ENCODE assay signal across 8 cellular contexts in the genomic region with DNA sequence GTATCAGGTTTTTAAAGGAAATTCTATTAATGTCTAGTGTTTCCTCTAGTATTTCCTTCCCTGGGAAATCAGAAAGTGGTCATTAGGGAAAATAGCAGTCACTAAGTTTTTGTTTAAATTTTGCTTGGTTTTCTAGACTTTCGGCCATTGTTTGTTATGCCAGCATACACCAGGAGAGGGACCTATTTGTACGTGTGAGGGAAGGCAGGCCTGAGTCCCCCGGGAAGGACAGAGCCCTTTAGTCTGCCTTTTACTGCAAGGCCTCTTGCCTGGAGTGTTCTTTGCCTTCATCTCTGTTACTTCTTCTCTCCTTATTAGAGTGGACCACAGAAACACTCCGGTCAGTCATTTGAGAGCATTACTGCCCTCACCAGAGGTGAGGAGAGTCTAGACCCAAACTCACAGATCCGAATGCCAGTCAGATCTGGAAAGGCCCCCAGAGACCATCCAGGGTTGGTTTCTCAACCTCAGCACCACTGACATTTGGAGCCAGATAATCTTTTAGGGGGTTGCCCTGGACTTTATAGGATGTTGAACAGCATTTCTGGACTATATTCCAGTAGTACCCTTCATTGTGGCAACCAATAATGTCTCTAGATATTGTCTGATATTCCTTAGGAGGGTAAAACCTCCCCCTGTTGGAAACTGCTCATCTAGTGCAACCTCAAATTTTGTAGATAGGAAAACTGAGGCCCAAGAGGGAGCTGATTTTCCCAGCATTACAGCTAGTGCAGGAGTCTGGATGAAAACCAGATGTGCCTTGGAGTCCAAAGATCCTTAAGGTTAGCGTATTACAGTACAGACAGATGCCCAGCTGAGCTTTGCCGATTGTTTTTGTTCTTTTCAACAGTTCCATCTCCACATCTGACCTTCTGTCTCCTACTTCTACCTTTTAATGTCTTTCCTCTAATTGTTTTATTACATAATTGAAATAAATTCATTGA.
DNase-seq lines count a peak whose midpoint lies in the region; ATAC-seq and TF ChIP-seq lines count a peak whose summit lies in the region.

No MANE protein-coding gene starts in this region.

- H3K27ac ChIP-seq in thyroid gland = peak overlapping the region; percentile 15 to 54 (median 44)

- no peak for ATAC-seq in HG02870 (IDR thresholded peaks at IDR 0.05; ENCODE audit: unreplicated experiment)
- ATAC-seq in GM19328 (IDR thresholded peaks at IDR 0.05; ENCODE audit: unreplicated experiment) = no peak

- no peaks in the 10 kb centered on the region for H3K27me3 Mint-ChIP-seq in activated naive CD8-positive, alpha-beta T cell

- peaks cover 12% of the 10 kb centered on the region for H3K4me1 Mint-ChIP-seq in activated naive CD8-positive, alpha-beta T cell (ENCODE audit: low read depth)

- peak overlapping the region; percentile 83 for H3K27ac Mint-ChIP-seq in activated naive CD8-positive, alpha-beta T cell

- no peaks in the 10 kb centered on the region for H3K9me3 ChIP-seq in thyroid gland

- no peaks in the 10 kb centered on the region for H3K27me3 ChIP-seq in thyroid gland

- no peak overlapping the region for H3K4me3 Mint-ChIP-seq in activated naive CD8-positive, alpha-beta T cell

- no peaks in the 10 kb centered on the region for H3K9me3 Mint-ChIP-seq in activated naive CD8-positive, alpha-beta T cell (ENCODE audit: low read depth)

- H3K36me3 Mint-ChIP-seq in activated naive CD8-positive, alpha-beta T cell = peaks cover 8% of the 10 kb centered on the region

- intact Hi-C loops in thyroid gland (cut with DNase I) = loop anchor here (10.0 kb wide), 1 partner anchor 108 kb away; no protein-coding TSS in a partner anchor

- peak; percentile 47 for DNase-seq in activated CD8-positive, alpha-beta memory T cell treated with anti-CD3 and anti-CD28 coated beads for 24 hours
- DNase-seq in activated CD8-positive, alpha-beta memory T cell treated with anti-CD3 and anti-CD28 coated beads, Interleukin-2, amount 50 U/mL, for 4 hours = no peak
- DNase-seq in iPS-NIHi11 (ENCODE audit: low spot score) (peak; percentile 67), thyroid gland (peak; percentile 61 to 63), NCI-H1417 treated with DMSO at 0.1 percent for 48 hours (lab: John Stamatoyannopoulos, UW) (no peak)

- WGBS in thyroid gland, 2 donors = 57 to 59% methylated on average over 7 of the region's 7 CpGs

- no peak for TF ChIP-seq POLR2A in thyroid gland (IDR thresholded peaks at IDR 0.05)

- peak in 4 of 6 experiments; percentile 44 to 67 (median 56) for TF ChIP-seq CTCF in thyroid gland (IDR thresholded peaks at IDR 0.05)

- no peaks in the 10 kb centered on the region for H3K36me3 ChIP-seq in thyroid gland

- H3K4me3 ChIP-seq in thyroid gland (replicated peaks in 1 of 3) = no peak overlapping the region

- peaks cover 6 to 11% of the 10 kb centered on the region in 2 donors for H3K4me1 ChIP-seq in thyroid gland

Comparison
In these comparisons a context has a peak if more than half of its experiments do, and no peak if none do; other contexts are left out.
1. DNase-seq: peak in activated CD8-positive, alpha-beta memory T cell treated with anti-CD3 and anti-CD28 coated beads for 24 hours (single experiment), iPS-NIHi11 (single experiment) and thyroid gland (2 of 2); none in activated CD8-positive, alpha-beta memory T cell treated with anti-CD3 and anti-CD28 coated beads, Interleukin-2, amount 50 U/mL, for 4 hours (single experiment) and NCI-H1417 treated with DMSO at 0.1 percent for 48 hours (single experiment).